Comparison of ENCODE assay signal across 8 cellular contexts in genomic region chr21:17819114-17819877, GRCh38. TPM values are rescaled to one million over a fixed set of nuclear protein-coding genes. Genes with fewer than 3 reads are reported as not detected.
DNase-seq lines count a peak whose midpoint lies in the region; ATAC-seq and TF ChIP-seq lines count a peak whose summit lies in the region.

C21orf91 (minus strand) TSS chr21:17819356; CDS start chr21:17818318, 1,038 bp downstream.

- H2AFZ ChIP-seq in IMR-90 (replicated peaks; ENCODE audit: low read length, poor library complexity) (peak within 1 kb of the TSS; percentile 99), PC-9 (peak within 1 kb of the TSS; percentile 87)

- peaks cover 4% of the 10 kb centered on the region for H3K4me1 ChIP-seq in IMR-90 (ENCODE audit: control insufficient read depth, insufficient read depth, low read length)
- H3K4me1 ChIP-seq in PC-9 (replicated peaks; ENCODE audit: insufficient read depth), result peaks cover 23% of the 10 kb centered on the region

- H3K36me3 ChIP-seq in IMR-90 (ENCODE audit: control insufficient read depth, insufficient read depth, low read length) (peaks cover 3% of the 10 kb centered on the region; the same call in 1 of the 2 replicates), PC-9 (ENCODE audit: low read depth) (no peaks in the 10 kb centered on the region)

- H3K9me3 Mint-ChIP-seq in activated T-cell treated with anti-CD3 and anti-CD28 coated beads, Interleukin-2, amount 50 U/mL, for 4 hours, result no peaks in the 10 kb centered on the region

- intact Hi-C loops in IMR-90 (cut with micrococcal nuclease) (loop anchor here (1.0 to 2.0 kb wide), 2 partner anchors 30 to 84 kb away; no protein-coding TSS in a partner anchor), PC-9 (cut with micrococcal nuclease; ENCODE audit: unreplicated experiment) (loop anchor here (1.0 to 5.0 kb wide), 3 partner anchors 83 to 140 kb away; no protein-coding TSS in a partner anchor)

- H3K4me3 Mint-ChIP-seq in activated T-cell treated with anti-CD3 and anti-CD28 coated beads, Interleukin-2, amount 50 U/mL, for 4 hours, result peak within 1 kb of the TSS; percentile 95

- POLR2A ChIA-PET in IMR-90 (lab: Charles Lee; ENCODE audit: unreplicated experiment), result interaction anchor here (0.6 kb wide), 1 partner anchor 10 kb away, joined by 4 read pairs; no protein-coding TSS in a partner anchor
- POLR2A ChIA-PET in PC-9 (lab: Charles Lee; ENCODE audit: unreplicated experiment), result interaction anchor here (0.8 to 0.9 kb wide), 2 partner anchors 130 to 296 kb away, joined by 3 to 10 read pairs; no protein-coding TSS in a partner anchor

- dilution Hi-C loops in IMR-90 (cut with HindIII; ENCODE audit: low sequenced_read_pairs, unreplicated experiment), result no loop called here

- no TSS peak for BruUV-seq in IMR-90 (replicated peaks; lab: Mats Ljungman, UMichigan)
- BruUV-seq in PC-9 (replicated peaks; lab: Mats Ljungman, UMichigan), result no TSS peak

- H4K8ac ChIP-seq in IMR-90 (ENCODE audit: low read depth in 2 of 2, low read length in 2 of 2), result peak within 1 kb of the TSS; percentile 34 to 99

- peak within 1 kb of the TSS; percentile 99 for H4K91ac ChIP-seq in IMR-90 (ENCODE audit: insufficient read depth, low read depth, low read length)

- no peaks in the 10 kb centered on the region for H3K27me3 ChIP-seq in IMR-90 (ENCODE audit: control insufficient read depth, insufficient read depth, low read length)
- no peaks in the 10 kb centered on the region for H3K27me3 ChIP-seq in PC-9 (ENCODE audit: insufficient read depth, low read depth)

- H2BK15ac ChIP-seq in IMR-90 (ENCODE audit: low read depth, low read length), result peak within 1 kb of the TSS; percentile 95; the same call in 2 of the 3 replicates

- 2% methylated on average over 13 of the region's 78 CpGs; no CpG with 5 or more reads in 1 of the 2 experiments for WGBS in IMR-90 (ENCODE audit: extremely low coverage in 2 of 2, insufficient read length in 1 of 2), 2 experiments

- H3K27ac ChIP-seq in IMR-90 (ENCODE audit: insufficient read depth, low read length) (peak within 1 kb of the TSS; percentile 94), PC-9 (peak within 1 kb of the TSS; percentile 91)

- DNase-seq in DMS153 (lab: John Stamatoyannopoulos, UW) (peak; percentile 65), IMR-90 (peak; percentile 86), PC-9 (peak; percentile 55 to 86), myocyte (ENCODE audit: low read depth) (peak; percentile 92)
- peak; percentile 91 for DNase-seq in activated T-cell treated with anti-CD3 and anti-CD28 coated beads, Interleukin-2, amount 50 U/mL, for 4 hours
- peak; percentile 64 to 83 for DNase-seq in stimulated activated CD8-positive, alpha-beta memory T cell treated with anti-CD3 and anti-CD28 coated beads, Interleukin-7, amount 100 ng/mL, for 48 hours (ENCODE audit: extremely low read depth in 1 of 2, low read depth in 1 of 2)

- H3K9me3 ChIP-seq in IMR-90 (ENCODE audit: control insufficient read depth, insufficient read depth, low read length), result no peaks in the 10 kb centered on the region
- no peaks in the 10 kb centered on the region for H3K9me3 ChIP-seq in PC-9 (ENCODE audit: insufficient read depth, low read depth)

- peak within 1 kb of the TSS; percentile 97 for H3K4ac ChIP-seq in IMR-90 (ENCODE audit: low read depth, low read length)

- H2AK9ac ChIP-seq in IMR-90 (replicated peaks; ENCODE audit: low read depth, low read length, poor library complexity), result peak within 1 kb of the TSS; percentile 84

- H3K4me2 ChIP-seq in IMR-90 (ENCODE audit: low read depth, low read length), result peak within 1 kb of the TSS; percentile 90
- H3K4me2 ChIP-seq in PC-9, result peak within 1 kb of the TSS; percentile 91

- H2AK5ac ChIP-seq in IMR-90 (ENCODE audit: low read depth, low read length), result peak within 1 kb of the TSS; percentile 69

- ATAC-seq in GM21529 (IDR thresholded peaks at IDR 0.05; ENCODE audit: unreplicated experiment) (peak; percentile 87), IMR-90 (ENCODE audit: low read depth) (peak; percentile 95), esophagus mucosa (peak; percentile 95)
- peak; percentile 88 to 90 for ATAC-seq in activated T-cell treated with anti-CD3 and anti-CD28 coated beads, Interleukin-2, amount 50 U/mL, for 4 hours

- peak within 1 kb of the TSS; percentile 97 for H4K5ac ChIP-seq in IMR-90 (ENCODE audit: low read depth, low read length)

- peak within 1 kb of the TSS; percentile 95 for H3K23ac ChIP-seq in IMR-90 (ENCODE audit: low read depth, low read length)

- peaks cover 13% of the 10 kb centered on the region; the same call in 1 of the 2 replicates for H3K79me2 ChIP-seq in PC-9 (ENCODE audit: low read depth)

- peak within 1 kb of the TSS; percentile 98 for H2BK5ac ChIP-seq in IMR-90 (ENCODE audit: low read depth, low read length, poor library complexity, severe bottlenecking)

- H4K20me1 ChIP-seq in IMR-90 (ENCODE audit: insufficient read depth, low read length), result peaks cover 8% of the 10 kb centered on the region
- no peaks in the 10 kb centered on the region for H4K20me1 ChIP-seq in PC-9 (ENCODE audit: insufficient read depth)

- H3K56ac ChIP-seq in IMR-90 (ENCODE audit: extremely low read depth, insufficient read depth, low read length), result peak within 1 kb of the TSS; percentile 98

- peak within 1 kb of the TSS; percentile 88 for H3K14ac ChIP-seq in IMR-90 (replicated peaks; ENCODE audit: low read depth, low read length)

- no peaks in the 10 kb centered on the region for H3K27me3 Mint-ChIP-seq in activated T-cell treated with anti-CD3 and anti-CD28 coated beads, Interleukin-2, amount 50 U/mL, for 4 hours (ENCODE audit: low read depth)

- H3K9me1 ChIP-seq in IMR-90 (ENCODE audit: insufficient read depth, low read length), result no peaks in the 10 kb centered on the region

- H3K4me3 ChIP-seq in IMR-90 (ENCODE audit: insufficient read depth, low read depth, low read length), result peak within 1 kb of the TSS; percentile 79
- H3K4me3 ChIP-seq in PC-9, result peak within 1 kb of the TSS; percentile 85

- peak within 1 kb of the TSS; percentile 98 for H2BK20ac ChIP-seq in IMR-90 (ENCODE audit: low read depth, low read length)

- H3K36me3 Mint-ChIP-seq in activated T-cell treated with anti-CD3 and anti-CD28 coated beads, Interleukin-2, amount 50 U/mL, for 4 hours (ENCODE audit: insufficient read depth), result peaks cover 19% of the 10 kb centered on the region

- peaks cover 45% of the 10 kb centered on the region for H3K4me1 Mint-ChIP-seq in activated T-cell treated with anti-CD3 and anti-CD28 coated beads, Interleukin-2, amount 50 U/mL, for 4 hours (ENCODE audit: low read depth)

- CTCF ChIA-PET in IMR-90 (lab: Yijun Ruan, JAX), result interaction anchor here (0.6 to 1.0 kb wide), 3 partner anchors 10 to 85 kb away, joined by 3 read pairs; no protein-coding TSS in a partner anchor
- CTCF ChIA-PET in PC-9 (lab: Charles Lee), result interaction anchor here (0.6 kb wide), 1 partner anchor 105 kb away, joined by 3 read pairs; no protein-coding TSS in a partner anchor

- H3K18ac ChIP-seq in IMR-90 (ENCODE audit: low read depth, low read length), result peak within 1 kb of the TSS; percentile 94

- H2BK120ac ChIP-seq in IMR-90 (ENCODE audit: low read depth, low read length), result peak within 1 kb of the TSS; percentile 100

- H3K79me1 ChIP-seq in IMR-90 (ENCODE audit: low read depth in 1 of 2, low read length in 2 of 2), result peaks cover 6 to 18% of the 10 kb centered on the region in 2 experiments; a peak in 3 of 4 replicates

- TF ChIP-seq POLR2A in IMR-90 (IDR thresholded peaks at IDR 0.05; ENCODE audit: low read depth, low read length), result peak; percentile 93

- no peaks in the 10 kb centered on the region; the same call in 1 of the 2 replicates for H3F3A ChIP-seq in PC-9 (ENCODE audit: insufficient read depth, low read depth)

- H3K9me2 ChIP-seq in PC-9 (ENCODE audit: insufficient read depth), result no peaks in the 10 kb centered on the region

- TF ChIP-seq RAD21 in IMR-90 (IDR thresholded peaks at IDR 0.05; ENCODE audit: low read length), result no peak

- in situ Hi-C loops in IMR-90 (cut with MboI; ENCODE audit: low sequenced_read_pairs), result no loop called here

- no peak for TF ChIP-seq CTCF in IMR-90 (conservative IDR thresholded peaks at IDR 0.05; ENCODE audit: low read depth, low read length)
- no peak for TF ChIP-seq CTCF in PC-9 (conservative IDR thresholded peaks at IDR 0.05)

- H3K9ac ChIP-seq in IMR-90 (ENCODE audit: low read depth, low read length), result peak within 1 kb of the TSS; percentile 95

TF ChIP-seq in IMR-90, 13 proteins besides CTCF, POLR2A, EP300 and RAD21 (continues in another document):
- TF ChIP-seq SMC3 (IDR thresholded peaks at IDR 0.05; ENCODE audit: low read depth, low read length) (no peak), MXI1 (IDR thresholded peaks at IDR 0.05; ENCODE audit: borderline replicate concordance, low read depth, low read length) (0 out of 2 replicates have a peak, but pooled peaks have one; percentile 2), NFE2L2 (IDR thresholded peaks at IDR 0.05; ENCODE audit: low read depth, low read length) (no peak), BHLHE40 (IDR thresholded peaks at IDR 0.05; ENCODE audit: low read depth, low read length) (peak; percentile 97), MAZ (IDR thresholded peaks at IDR 0.05; ENCODE audit: borderline replicate concordance, low read depth, low read length) (peak; percentile 87; the same call in 1 of the 2 replicates), CEBPB (IDR thresholded peaks at IDR 0.05; ENCODE audit: low read depth, low read length) (no peak), FOS (IDR thresholded peaks at IDR 0.05; ENCODE audit: low read depth, low read length) (no peak), CHD1 (IDR thresholded peaks at IDR 0.05; ENCODE audit: low read depth, low read length) (peak; percentile 100; the same call in 1 of the 2 replicates)
- TF ChIP-seq, protein P1, sequence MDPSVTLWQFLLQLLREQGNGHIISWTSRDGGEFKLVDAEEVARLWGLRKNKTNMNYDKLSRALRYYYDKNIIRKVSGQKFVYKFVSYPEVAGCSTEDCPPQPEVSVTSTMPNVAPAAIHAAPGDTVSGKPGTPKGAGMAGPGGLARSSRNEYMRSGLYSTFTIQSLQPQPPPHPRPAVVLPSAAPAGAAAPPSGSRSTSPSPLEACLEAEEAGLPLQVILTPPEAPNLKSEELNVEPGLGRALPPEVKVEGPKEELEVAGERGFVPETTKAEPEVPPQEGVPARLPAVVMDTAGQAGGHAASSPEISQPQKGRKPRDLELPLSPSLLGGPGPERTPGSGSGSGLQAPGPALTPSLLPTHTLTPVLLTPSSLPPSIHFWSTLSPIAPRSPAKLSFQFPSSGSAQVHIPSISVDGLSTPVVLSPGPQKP (IDR thresholded peaks at IDR 0.05; ENCODE audit: borderline replicate concordance, low read depth, low read length), result no peak

RNA-seq across cellular contexts. Expression of gene C21orf91, which starts in this region (rescaled TPM):
- 9.3 and 13.1 TPM in 2 replicates for total RNA-seq in IMR-90 (2012; rRNA removed)
- polyA plus RNA-seq in IMR-90 (2012; rRNA removed), result 3.6 and 3.7 TPM in 2 replicates
- polyA plus RNA-seq in IMR-90 (2012; cell fraction: cytosol; rRNA removed), result 0.47 and 0.86 TPM in 2 replicates
- polyA plus RNA-seq in IMR-90 (2012; cell fraction: nucleus; rRNA removed; ENCODE audit: low replicate concordance), result 0.34 and 2.5 TPM in 2 replicates
- 14.5 and 15.5 TPM in 2 replicates for total RNA-seq in PC-9 (2021)
- total RNA-seq in activated T-cell treated with anti-CD3 and anti-CD28 coated beads, Interleukin-2, amount 50 U/mL, for 4 hours, result 10 to 100 TPM; 32.6 to 38.7 (median 34.7) TPM
- 18.2 TPM for total RNA-seq in esophagus mucosa
- 17.0 and 19.1 TPM in 2 replicates for total RNA-seq in myocyte
- 4.3 TPM for polyA plus RNA-seq in myocyte (2012)

Comparison
In these comparisons a context has a peak if more than half of its experiments do, and no peak if none do; other contexts are left out.
1. Peak in every context shown above with its lines: DNase-seq, ATAC-seq, H3K4me3 ChIP-seq and H3K27ac ChIP-seq.